In the genomic region with DNA sequence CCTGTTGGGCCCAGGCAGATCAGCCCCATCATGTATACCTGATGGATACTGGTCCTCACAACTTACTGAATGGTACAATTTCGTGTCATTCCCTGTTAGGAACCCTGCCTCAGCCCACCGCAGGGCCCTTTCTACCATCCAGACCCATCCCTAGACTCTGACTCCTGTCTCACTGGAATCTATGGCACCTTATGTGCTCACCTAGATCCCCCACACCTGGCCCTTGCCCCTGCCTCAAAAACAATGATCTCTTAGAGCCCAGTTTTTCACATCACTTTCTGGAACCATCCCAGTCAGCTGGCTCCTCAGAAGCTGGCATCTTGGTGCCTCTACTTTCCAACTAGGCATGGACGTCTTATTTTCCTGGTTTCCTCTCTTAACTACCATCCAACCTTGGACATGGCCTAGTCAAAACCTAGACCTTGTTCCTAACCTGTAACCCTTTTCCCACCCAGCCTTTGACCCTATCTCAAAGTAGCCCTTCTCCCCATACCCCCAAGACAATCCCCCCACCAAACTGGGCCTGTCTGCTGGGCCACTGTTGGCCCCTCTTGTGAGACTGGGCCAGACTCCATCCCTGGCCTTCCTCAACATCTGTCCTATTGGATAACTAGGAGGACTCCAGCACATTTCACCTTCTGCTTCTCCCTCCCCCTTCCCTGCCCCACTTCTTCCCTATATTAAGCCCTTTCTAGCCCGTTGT, we compare ENCODE assay signal across 1 cellular context.
TF ChIP-seq lines count a peak whose summit lies in the region.

No MANE protein-coding gene starts in this region.

TF ChIP-seq in SK-N-SH treated with all-trans-retinoic acid at 6 μM for 48 hours, 23 proteins besides CTCF, POLR2A, EP300 and RAD21 (continued from another document):
- TF ChIP-seq ZNF565 (CRISPR knock-in tag; conservative IDR thresholded peaks at IDR 0.05; ENCODE audit: low read depth) (no peak), ISL1 (CRISPR knock-in tag; IDR thresholded peaks at IDR 0.05) (no peak), TOX (CRISPR knock-in tag; IDR thresholded peaks at IDR 0.05; ENCODE audit: borderline replicate concordance) (no peak)
- TF ChIP-seq, protein P1, sequence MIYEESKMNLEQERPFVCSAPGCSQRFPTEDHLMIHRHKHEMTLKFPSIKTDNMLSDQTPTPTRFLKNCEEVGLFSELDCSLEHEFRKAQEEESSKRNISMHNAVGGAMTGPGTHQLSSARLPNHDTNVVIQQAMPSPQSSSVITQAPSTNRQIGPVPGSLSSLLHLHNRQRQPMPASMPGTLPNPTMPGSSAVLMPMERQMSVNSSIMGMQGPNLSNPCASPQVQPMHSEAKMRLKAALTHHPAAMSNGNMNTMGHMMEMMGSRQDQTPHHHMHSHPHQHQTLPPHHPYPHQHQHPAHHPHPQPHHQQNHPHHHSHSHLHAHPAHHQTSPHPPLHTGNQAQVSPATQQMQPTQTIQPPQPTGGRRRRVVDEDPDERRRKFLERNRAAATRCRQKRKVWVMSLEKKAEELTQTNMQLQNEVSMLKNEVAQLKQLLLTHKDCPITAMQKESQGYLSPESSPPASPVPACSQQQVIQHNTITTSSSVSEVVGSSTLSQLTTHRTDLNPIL (CRISPR knock-in tag; IDR thresholded peaks at IDR 0.05; ENCODE audit: low read depth) = no peak
- TF ChIP-seq, protein P2, sequence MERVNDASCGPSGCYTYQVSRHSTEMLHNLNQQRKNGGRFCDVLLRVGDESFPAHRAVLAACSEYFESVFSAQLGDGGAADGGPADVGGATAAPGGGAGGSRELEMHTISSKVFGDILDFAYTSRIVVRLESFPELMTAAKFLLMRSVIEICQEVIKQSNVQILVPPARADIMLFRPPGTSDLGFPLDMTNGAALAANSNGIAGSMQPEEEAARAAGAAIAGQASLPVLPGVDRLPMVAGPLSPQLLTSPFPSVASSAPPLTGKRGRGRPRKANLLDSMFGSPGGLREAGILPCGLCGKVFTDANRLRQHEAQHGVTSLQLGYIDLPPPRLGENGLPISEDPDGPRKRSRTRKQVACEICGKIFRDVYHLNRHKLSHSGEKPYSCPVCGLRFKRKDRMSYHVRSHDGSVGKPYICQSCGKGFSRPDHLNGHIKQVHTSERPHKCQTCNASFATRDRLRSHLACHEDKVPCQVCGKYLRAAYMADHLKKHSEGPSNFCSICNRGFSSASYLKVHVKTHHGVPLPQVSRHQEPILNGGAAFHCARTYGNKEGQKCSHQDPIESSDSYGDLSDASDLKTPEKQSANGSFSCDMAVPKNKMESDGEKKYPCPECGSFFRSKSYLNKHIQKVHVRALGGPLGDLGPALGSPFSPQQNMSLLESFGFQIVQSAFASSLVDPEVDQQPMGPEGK (CRISPR knock-in tag; IDR thresholded peaks at IDR 0.05; ENCODE audit: borderline replicate concordance) = no peak
